In genomic region chr16:16861546-16861945, GRCh38 we compare ENCODE assay signal across 9 cellular contexts.
DNase-seq lines count a peak whose midpoint lies in the region; ATAC-seq and TF ChIP-seq lines count a peak whose summit lies in the region.
"Had no signal": no experiment of that assay in that cellular context is flagged by ENCODE, and none has a peak within 500 bp of the region (broad histone marks: within the 10 kb centered on the region; RNA-seq: fewer than 3 reads in every experiment).

No MANE protein-coding gene starts in this region.

- no peaks in the 10 kb centered on the region for H3K36me3 ChIP-seq in left ventricle myocardium inferior
- no peaks in the 10 kb centered on the region for H3K36me3 ChIP-seq in gastrocnemius medialis

- H3K4me3 ChIP-seq in left ventricle myocardium inferior (no peak overlapping the region), gastrocnemius medialis (no peak overlapping the region)
- H3K4me3 ChIP-seq: SK-N-MC had no signal

- H3K9me3 ChIP-seq in left ventricle myocardium inferior (replicated peaks): no peaks in the 10 kb centered on the region
- H3K9me3 ChIP-seq in gastrocnemius medialis: no peaks in the 10 kb centered on the region

- H3K27me3 ChIP-seq in left ventricle myocardium inferior (ENCODE audit: low read depth) (peaks cover 25% of the 10 kb centered on the region), gastrocnemius medialis (no peaks in the 10 kb centered on the region)

- H3K27ac ChIP-seq in left ventricle myocardium inferior (replicated peaks) (no peak overlapping the region), gastrocnemius medialis (no peak overlapping the region)
- H3K27ac ChIP-seq: SK-N-MC had no signal

- intact Hi-C loops in activated naive CD4-positive, alpha-beta T cell treated with anti-CD3 and anti-CD28 coated beads for 36 hours (cut with micrococcal nuclease): loop anchor here (5.0 kb wide), 2 partner anchors 606 to 716 kb away; no protein-coding TSS in a partner anchor
- intact Hi-C loops in left ventricle myocardium inferior (cut with micrococcal nuclease) (no loop called here), gastrocnemius medialis (cut with DNase I; ENCODE audit: low total_unique reads) (loop anchor here (5.0 kb wide), 1 partner anchor 716 kb away; no protein-coding TSS in a partner anchor)

- H3K4me3 Mint-ChIP-seq in activated naive CD4-positive, alpha-beta T cell treated with anti-CD3 and anti-CD28 coated beads for 36 hours: no peak overlapping the region

- no peak for TF ChIP-seq POLR2A in gastrocnemius medialis (IDR thresholded peaks at IDR 0.05)

- in situ Hi-C loops in Caki2 (cut with HindIII; ENCODE audit: low pct_unique_long_range_greater_than_20kb, low sequenced_read_pairs) (no loop called here), gastrocnemius medialis (cut with MboI; ENCODE audit: low sequenced_read_pairs in 4 of 4) (loop anchor here in 2 of 4 donors (25.0 kb wide), 2 partner anchors 601 to 726 kb away; partner anchors contain the start of gene XYLT1 (in 1 of the 2))

- peak; percentile 81 for TF ChIP-seq CTCF in left ventricle myocardium inferior (IDR thresholded peaks at IDR 0.05; ENCODE audit: borderline replicate concordance)
- TF ChIP-seq CTCF in gastrocnemius medialis (IDR thresholded peaks at IDR 0.05 in 4 of 5, conservative IDR thresholded peaks at IDR 0.05 in 1 of 5): peak; percentile 23 to 50 (median 34)

- ATAC-seq in gastrocnemius medialis (no peak), GM21367 (IDR thresholded peaks at IDR 0.05; ENCODE audit: unreplicated experiment) (no peak)

- H3K27me3 Mint-ChIP-seq in activated naive CD4-positive, alpha-beta T cell treated with anti-CD3 and anti-CD28 coated beads for 36 hours (ENCODE audit: low read depth): peaks cover 8% of the 10 kb centered on the region

- CTCF ChIA-PET in activated naive CD4-positive, alpha-beta T cell treated with anti-CD3 and anti-CD28 coated beads for 36 hours (lab: Charles Lee): interaction anchor here (0.6 to 1.5 kb wide), 4 partner anchors 18 to 717 kb away, joined by 3 to 5 read pairs (median 3); no protein-coding TSS in a partner anchor

- no peaks in the 10 kb centered on the region for H3K36me3 Mint-ChIP-seq in activated naive CD4-positive, alpha-beta T cell treated with anti-CD3 and anti-CD28 coated beads for 36 hours (ENCODE audit: low read depth)

- H3K4me1 ChIP-seq in left ventricle myocardium inferior: peaks cover 30% of the 10 kb centered on the region
- H3K4me1 ChIP-seq in gastrocnemius medialis: no peaks in the 10 kb centered on the region

- DNase-seq in Caki2 (ENCODE audit: low read depth): peak; percentile 28
- peak; percentile 2 for DNase-seq in HK-2 (ENCODE audit: unreplicated experiment)
- DNase-seq in SHP77 (lab: John Stamatoyannopoulos, UW): peak; percentile 35 to 49
- DNase-seq in activated naive CD4-positive, alpha-beta T cell treated with anti-CD3 and anti-CD28 coated beads for 36 hours: peak; percentile 73
- no peak for DNase-seq in left ventricle myocardium inferior
- DNase-seq in gastrocnemius medialis: peak in 1 of 2 donors; percentile 3
- DNase-seq in mesenteric fat pad (ENCODE audit: low spot score): no peak

- H3K4me1 Mint-ChIP-seq in activated naive CD4-positive, alpha-beta T cell treated with anti-CD3 and anti-CD28 coated beads for 36 hours (ENCODE audit: low read depth): no peaks in the 10 kb centered on the region

- H3K27ac Mint-ChIP-seq in activated naive CD4-positive, alpha-beta T cell treated with anti-CD3 and anti-CD28 coated beads for 36 hours: peak overlapping the region; percentile 10

- H3K9me3 Mint-ChIP-seq in activated naive CD4-positive, alpha-beta T cell treated with anti-CD3 and anti-CD28 coated beads for 36 hours: no peaks in the 10 kb centered on the region

Comparison
In these comparisons a context has a peak if more than half of its experiments do, and no peak if none do; other contexts are left out.
1. DNase-seq: peak in Caki2 (single experiment), HK-2 (single experiment), SHP77 (2 of 2) and activated naive CD4-positive, alpha-beta T cell treated with anti-CD3 and anti-CD28 coated beads for 36 hours (single experiment); none in left ventricle myocardium inferior (single experiment) and mesenteric fat pad (single experiment).